In the genomic region with DNA sequence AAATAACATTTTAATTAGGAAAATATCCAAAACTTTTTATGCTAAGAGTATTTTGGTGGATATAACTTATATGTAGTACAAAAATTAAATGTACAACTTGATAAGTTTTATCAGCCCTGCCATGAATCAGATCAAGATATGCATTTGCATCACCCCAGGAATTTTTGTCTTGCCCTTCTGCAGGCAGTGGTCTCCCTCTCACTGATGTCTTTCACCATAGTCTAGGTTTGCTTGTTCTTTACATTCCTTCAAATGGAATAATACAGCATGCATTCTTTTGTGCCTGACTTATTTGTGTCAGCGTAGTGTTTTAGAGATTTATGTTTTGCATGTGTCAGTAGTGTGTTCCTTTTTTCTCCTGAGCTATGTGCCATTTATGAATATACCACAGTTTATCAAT, we compare ENCODE assay signal across 23 cellular contexts. TPM values are rescaled to one million over a fixed set of nuclear protein-coding genes. Genes with fewer than 3 reads are reported as not detected.
A peak's percentile ranks its signal among the peaks of the same experiment; 100 is the strongest.
DNase-seq lines count a peak whose midpoint lies in the region; ATAC-seq, FAIRE-seq and TF ChIP-seq lines count a peak whose summit lies in the region.
"Had no signal": no experiment of that assay in that cellular context is flagged by ENCODE, and none has a peak within 500 bp of the region (broad histone marks: within the 10 kb centered on the region; RNA-seq: fewer than 3 reads in every experiment).

No MANE protein-coding gene starts in this region.

- H3K27ac Mint-ChIP-seq in astrocyte (ENCODE audit: unreplicated experiment), result no peak overlapping the region
- H3K27ac Mint-ChIP-seq: B cell; CD8-positive, alpha-beta T cell; GM23338 had no signal

- no peaks in the 10 kb centered on the region for H3K79me2 ChIP-seq in astrocyte (ENCODE audit: insufficient read depth, low read length)

- no peak overlapping the region for H3K4me3 Mint-ChIP-seq in astrocyte (ENCODE audit: unreplicated experiment)
- H3K4me3 Mint-ChIP-seq: B cell; CD8-positive, alpha-beta T cell; GM23338 had no signal

- H3K4me3 ChIP-seq in astrocyte (ENCODE audit: insufficient read depth, low read depth, low read length) (no peak overlapping the region), fibroblast of pulmonary artery (replicated peaks; ENCODE audit: low read depth, low read length) (no peak overlapping the region)
- H3K4me3 ChIP-seq: BLaER1 treated with 17β-estradiol and CSF1 and Interleukin-3, amounts not matched to agents 10 nM and 100 nM; GM23338 had no signal

- H3K9ac ChIP-seq in astrocyte (ENCODE audit: low read length), result no peak overlapping the region
- H3K9ac ChIP-seq: BLaER1 treated with 17β-estradiol and CSF1 and Interleukin-3, amounts not matched to agents 10 nM and 100 nM had no signal

- no peak for ATAC-seq in HG02885 (IDR thresholded peaks at IDR 0.05; ENCODE audit: poor library complexity, unreplicated experiment)
- ATAC-seq: CD8-positive, alpha-beta T cell; GM23338 had no signal

- CTCF ChIA-PET in GM10248 (lab: Yijun Ruan, JAX), result no interaction called here

- H3K4me2 ChIP-seq in astrocyte (ENCODE audit: low read length), result no peak overlapping the region
- H3K4me2 ChIP-seq: BLaER1 treated with 17β-estradiol and CSF1 and Interleukin-3, amounts not matched to agents 10 nM and 100 nM; GM23338 had no signal

- H3K36me3 Mint-ChIP-seq in astrocyte (ENCODE audit: low read depth, unreplicated experiment), result no peaks in the 10 kb centered on the region
- H3K36me3 Mint-ChIP-seq: CD8-positive, alpha-beta T cell had no signal

- no peaks in the 10 kb centered on the region for H3K36me3 ChIP-seq in astrocyte (ENCODE audit: insufficient read depth, low read length)
- H3K36me3 ChIP-seq: BLaER1 treated with 17β-estradiol and CSF1 and Interleukin-3, amounts not matched to agents 10 nM and 100 nM had no signal

- POLR2A ChIA-PET in GM10248 (lab: Yijun Ruan, JAX), result no interaction called here

- H3K27me3 Mint-ChIP-seq in astrocyte (ENCODE audit: low read depth, unreplicated experiment), result no peaks in the 10 kb centered on the region
- H3K27me3 Mint-ChIP-seq: B cell had no signal

- DNase-seq in EH (ENCODE audit: low read depth), result peak; percentile 44
- DNase-seq in astrocyte (ENCODE audit: low read depth), result peak; percentile 9
- DNase-seq in fibroblast of pulmonary artery (ENCODE audit: low read depth), result peak; percentile 17
- DNase-seq in non-pigmented ciliary epithelial cell (ENCODE audit: low read depth), result peak; percentile 20
- DNase-seq in stimulated activated CD4-positive, alpha-beta T cell treated with anti-CD3 and anti-CD28 coated beads, Interleukin-4, amount 100 ng/mL, for 4 hours, result no peak
- no peak for DNase-seq in GM10248 (ENCODE audit: extremely low spot score)
- DNase-seq in caudate nucleus (lab: John Stamatoyannopoulos, UW), result no peak
- DNase-seq: 8988T; CD8-positive, alpha-beta T cell; COR-L47; DMS 273 treated with DMSO at 0.1 percent for 48 hours; DMS53; DND-41; HCEC 1CT had no signal

- peaks cover 16% of the 10 kb centered on the region for H3K4me1 Mint-ChIP-seq in astrocyte (ENCODE audit: low read depth, unreplicated experiment)
- H3K4me1 Mint-ChIP-seq: B cell, GM23338 had no signal

- no peaks in the 10 kb centered on the region for H3K4me1 ChIP-seq in astrocyte (ENCODE audit: insufficient read depth, low read length)
- H3K4me1 ChIP-seq: BLaER1 treated with 17β-estradiol and CSF1 and Interleukin-3, amounts not matched to agents 10 nM and 100 nM had no signal

- H3K9me3 ChIP-seq in astrocyte (ENCODE audit: insufficient read depth, low read depth, low read length), result no peaks in the 10 kb centered on the region
- H3K9me3 ChIP-seq: BLaER1 treated with 17β-estradiol and CSF1 and Interleukin-3, amounts not matched to agents 10 nM and 100 nM had no signal

- FAIRE-seq in astrocyte (lab: Jason Lieb, UNC), result no peak
- FAIRE-seq: G401.6, GM12892, GM18507, H54 had no signal

- no peaks in the 10 kb centered on the region for H3K27me3 ChIP-seq in astrocyte (ENCODE audit: insufficient read depth, low read length)
- H3K27me3 ChIP-seq: BLaER1 treated with 17β-estradiol and CSF1 and Interleukin-3, amounts not matched to agents 10 nM and 100 nM had no signal

- H2AFZ ChIP-seq in astrocyte (ENCODE audit: low read depth, low read length), result no peak overlapping the region
- H2AFZ ChIP-seq: GM23338 had no signal

- no peaks in the 10 kb centered on the region for H3K9me3 Mint-ChIP-seq in astrocyte (ENCODE audit: unreplicated experiment)
- H3K9me3 Mint-ChIP-seq: GM23338 had no signal

- TF ChIP-seq CTCF in astrocyte (IDR thresholded peaks at IDR 0.05; ENCODE audit: insufficient read depth, low read depth, low read length) (no peak), fibroblast of pulmonary artery (IDR thresholded peaks at IDR 0.05; ENCODE audit: low read length, missing control alignments) (no peak), GM10248 (IDR thresholded peaks at IDR 0.05; ENCODE audit: control extremely low read depth, extremely low read depth, low read depth, missing control alignments) (no peak)

- H3K27ac ChIP-seq in astrocyte (ENCODE audit: low read depth, low read length) (no peak overlapping the region), caudate nucleus (ENCODE audit: low read depth, low read length) (no peak overlapping the region)
- H3K27ac ChIP-seq: BLaER1 treated with 17β-estradiol and CSF1 and Interleukin-3, amounts not matched to agents 10 nM and 100 nM had no signal

- H4K20me1 ChIP-seq in astrocyte (ENCODE audit: insufficient read depth, low read length), result no peaks in the 10 kb centered on the region
- H4K20me1 ChIP-seq: BLaER1 treated with 17β-estradiol and CSF1 and Interleukin-3, amounts not matched to agents 10 nM and 100 nM had no signal

RNA-seq across cellular contexts. Expression of a gene that starts 36.3 kb away (rescaled TPM):
- total RNA-seq in astrocyte, result 4.6 and 5.4 TPM in 2 replicates
- total RNA-seq: B cell; CD8-positive, alpha-beta T cell; HT-29 had no signal

Comparison
In these comparisons a context has a peak if more than half of its experiments do, and no peak if none do; other contexts are left out.
1. DNase-seq: peak in EH (single experiment), astrocyte (single experiment), fibroblast of pulmonary artery (single experiment) and non-pigmented ciliary epithelial cell (single experiment); none in stimulated activated CD4-positive, alpha-beta T cell treated with anti-CD3 and anti-CD28 coated beads, Interleukin-4, amount 100 ng/mL, for 4 hours (0 of 2), GM10248 (single experiment) and caudate nucleus (0 of 61).